In the genomic region with DNA sequence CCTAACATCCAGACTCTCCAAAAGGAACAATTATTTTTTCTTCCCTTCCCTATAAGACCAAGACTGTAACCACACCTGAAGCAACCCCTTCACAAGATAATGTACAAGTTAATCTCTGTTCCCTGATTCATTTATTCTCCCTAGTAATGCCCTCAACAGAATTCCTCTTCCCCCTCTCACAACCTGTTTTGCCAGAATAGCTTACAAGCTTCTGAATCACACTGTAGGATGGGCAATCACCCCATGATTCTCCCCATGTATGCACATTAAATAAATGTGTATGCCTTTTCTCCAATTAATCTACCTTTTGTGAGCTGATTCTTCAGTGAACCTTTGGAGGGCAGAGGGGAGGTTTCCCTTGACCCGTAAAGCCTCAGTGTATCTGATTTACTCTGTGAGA, we compare ENCODE assay signal across 1 cellular context.
TF ChIP-seq lines count a peak whose summit lies in the region.

No MANE protein-coding gene starts in this region.

TF ChIP-seq in GM23338, 12 proteins besides CTCF, POLR2A, EP300 and RAD21 (continued from another document):
- TF ChIP-seq, protein P1, sequence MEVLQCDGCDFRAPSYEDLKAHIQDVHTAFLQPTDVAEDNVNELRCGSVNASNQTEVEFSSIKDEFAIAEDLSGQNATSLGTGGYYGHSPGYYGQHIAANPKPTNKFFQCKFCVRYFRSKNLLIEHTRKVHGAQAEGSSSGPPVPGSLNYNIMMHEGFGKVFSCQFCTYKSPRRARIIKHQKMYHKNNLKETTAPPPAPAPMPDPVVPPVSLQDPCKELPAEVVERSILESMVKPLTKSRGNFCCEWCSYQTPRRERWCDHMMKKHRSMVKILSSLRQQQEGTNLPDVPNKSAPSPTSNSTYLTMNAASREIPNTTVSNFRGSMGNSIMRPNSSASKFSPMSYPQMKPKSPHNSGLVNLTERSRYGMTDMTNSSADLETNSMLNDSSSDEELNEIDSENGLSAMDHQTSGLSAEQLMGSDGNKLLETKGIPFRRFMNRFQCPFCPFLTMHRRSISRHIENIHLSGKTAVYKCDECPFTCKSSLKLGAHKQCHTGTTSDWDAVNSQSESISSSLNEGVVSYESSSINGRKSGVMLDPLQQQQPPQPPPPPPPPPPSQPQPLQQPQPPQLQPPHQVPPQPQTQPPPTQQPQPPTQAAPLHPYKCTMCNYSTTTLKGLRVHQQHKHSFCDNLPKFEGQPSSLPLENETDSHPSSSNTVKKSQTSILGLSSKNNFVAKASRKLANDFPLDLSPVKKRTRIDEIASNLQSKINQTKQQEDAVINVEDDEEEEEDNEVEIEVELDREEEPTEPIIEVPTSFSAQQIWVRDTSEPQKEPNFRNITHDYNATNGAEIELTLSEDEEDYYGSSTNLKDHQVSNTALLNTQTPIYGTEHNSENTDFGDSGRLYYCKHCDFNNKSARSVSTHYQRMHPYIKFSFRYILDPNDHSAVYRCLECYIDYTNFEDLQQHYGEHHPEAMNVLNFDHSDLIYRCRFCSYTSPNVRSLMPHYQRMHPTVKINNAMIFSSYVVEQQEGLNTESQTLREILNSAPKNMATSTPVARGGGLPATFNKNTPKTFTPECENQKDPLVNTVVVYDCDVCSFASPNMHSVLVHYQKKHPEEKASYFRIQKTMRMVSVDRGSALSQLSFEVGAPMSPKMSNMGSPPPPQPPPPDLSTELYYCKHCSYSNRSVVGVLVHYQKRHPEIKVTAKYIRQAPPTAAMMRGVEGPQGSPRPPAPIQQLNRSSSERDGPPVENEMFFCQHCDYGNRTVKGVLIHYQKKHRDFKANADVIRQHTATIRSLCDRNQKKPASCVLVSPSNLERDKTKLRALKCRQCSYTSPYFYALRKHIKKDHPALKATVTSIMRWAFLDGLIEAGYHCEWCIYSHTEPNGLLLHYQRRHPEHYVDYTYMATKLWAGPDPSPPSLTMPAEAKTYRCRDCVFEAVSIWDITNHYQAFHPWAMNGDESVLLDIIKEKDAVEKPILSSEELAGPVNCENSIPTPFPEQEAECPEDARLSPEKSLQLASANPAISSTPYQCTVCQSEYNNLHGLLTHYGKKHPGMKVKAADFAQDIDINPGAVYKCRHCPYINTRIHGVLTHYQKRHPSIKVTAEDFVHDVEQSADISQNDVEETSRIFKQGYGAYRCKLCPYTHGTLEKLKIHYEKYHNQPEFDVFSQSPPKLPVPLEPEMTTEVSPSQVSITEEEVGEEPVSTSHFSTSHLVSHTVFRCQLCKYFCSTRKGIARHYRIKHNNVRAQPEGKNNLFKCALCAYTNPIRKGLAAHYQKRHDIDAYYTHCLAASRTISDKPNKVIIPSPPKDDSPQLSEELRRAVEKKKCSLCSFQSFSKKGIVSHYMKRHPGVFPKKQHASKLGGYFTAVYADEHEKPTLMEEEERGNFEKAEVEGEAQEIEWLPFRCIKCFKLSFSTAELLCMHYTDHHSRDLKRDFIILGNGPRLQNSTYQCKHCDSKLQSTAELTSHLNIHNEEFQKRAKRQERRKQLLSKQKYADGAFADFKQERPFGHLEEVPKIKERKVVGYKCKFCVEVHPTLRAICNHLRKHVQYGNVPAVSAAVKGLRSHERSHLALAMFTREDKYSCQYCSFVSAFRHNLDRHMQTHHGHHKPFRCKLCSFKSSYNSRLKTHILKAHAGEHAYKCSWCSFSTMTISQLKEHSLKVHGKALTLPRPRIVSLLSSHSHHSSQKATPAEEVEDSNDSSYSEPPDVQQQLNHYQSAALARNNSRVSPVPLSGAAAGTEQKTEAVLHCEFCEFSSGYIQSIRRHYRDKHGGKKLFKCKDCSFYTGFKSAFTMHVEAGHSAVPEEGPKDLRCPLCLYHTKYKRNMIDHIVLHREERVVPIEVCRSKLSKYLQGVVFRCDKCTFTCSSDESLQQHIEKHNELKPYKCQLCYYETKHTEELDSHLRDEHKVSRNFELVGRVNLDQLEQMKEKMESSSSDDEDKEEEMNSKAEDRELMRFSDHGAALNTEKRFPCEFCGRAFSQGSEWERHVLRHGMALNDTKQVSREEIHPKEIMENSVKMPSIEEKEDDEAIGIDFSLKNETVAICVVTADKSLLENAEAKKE (CRISPR knock-in tag; IDR thresholded peaks at IDR 0.05), result no peak
- TF ChIP-seq, protein P2, sequence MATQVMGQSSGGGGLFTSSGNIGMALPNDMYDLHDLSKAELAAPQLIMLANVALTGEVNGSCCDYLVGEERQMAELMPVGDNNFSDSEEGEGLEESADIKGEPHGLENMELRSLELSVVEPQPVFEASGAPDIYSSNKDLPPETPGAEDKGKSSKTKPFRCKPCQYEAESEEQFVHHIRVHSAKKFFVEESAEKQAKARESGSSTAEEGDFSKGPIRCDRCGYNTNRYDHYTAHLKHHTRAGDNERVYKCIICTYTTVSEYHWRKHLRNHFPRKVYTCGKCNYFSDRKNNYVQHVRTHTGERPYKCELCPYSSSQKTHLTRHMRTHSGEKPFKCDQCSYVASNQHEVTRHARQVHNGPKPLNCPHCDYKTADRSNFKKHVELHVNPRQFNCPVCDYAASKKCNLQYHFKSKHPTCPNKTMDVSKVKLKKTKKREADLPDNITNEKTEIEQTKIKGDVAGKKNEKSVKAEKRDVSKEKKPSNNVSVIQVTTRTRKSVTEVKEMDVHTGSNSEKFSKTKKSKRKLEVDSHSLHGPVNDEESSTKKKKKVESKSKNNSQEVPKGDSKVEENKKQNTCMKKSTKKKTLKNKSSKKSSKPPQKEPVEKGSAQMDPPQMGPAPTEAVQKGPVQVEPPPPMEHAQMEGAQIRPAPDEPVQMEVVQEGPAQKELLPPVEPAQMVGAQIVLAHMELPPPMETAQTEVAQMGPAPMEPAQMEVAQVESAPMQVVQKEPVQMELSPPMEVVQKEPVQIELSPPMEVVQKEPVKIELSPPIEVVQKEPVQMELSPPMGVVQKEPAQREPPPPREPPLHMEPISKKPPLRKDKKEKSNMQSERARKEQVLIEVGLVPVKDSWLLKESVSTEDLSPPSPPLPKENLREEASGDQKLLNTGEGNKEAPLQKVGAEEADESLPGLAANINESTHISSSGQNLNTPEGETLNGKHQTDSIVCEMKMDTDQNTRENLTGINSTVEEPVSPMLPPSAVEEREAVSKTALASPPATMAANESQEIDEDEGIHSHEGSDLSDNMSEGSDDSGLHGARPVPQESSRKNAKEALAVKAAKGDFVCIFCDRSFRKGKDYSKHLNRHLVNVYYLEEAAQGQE (IDR thresholded peaks at IDR 0.05; ENCODE audit: unreplicated experiment), result no peak
- TF ChIP-seq, protein P3, sequence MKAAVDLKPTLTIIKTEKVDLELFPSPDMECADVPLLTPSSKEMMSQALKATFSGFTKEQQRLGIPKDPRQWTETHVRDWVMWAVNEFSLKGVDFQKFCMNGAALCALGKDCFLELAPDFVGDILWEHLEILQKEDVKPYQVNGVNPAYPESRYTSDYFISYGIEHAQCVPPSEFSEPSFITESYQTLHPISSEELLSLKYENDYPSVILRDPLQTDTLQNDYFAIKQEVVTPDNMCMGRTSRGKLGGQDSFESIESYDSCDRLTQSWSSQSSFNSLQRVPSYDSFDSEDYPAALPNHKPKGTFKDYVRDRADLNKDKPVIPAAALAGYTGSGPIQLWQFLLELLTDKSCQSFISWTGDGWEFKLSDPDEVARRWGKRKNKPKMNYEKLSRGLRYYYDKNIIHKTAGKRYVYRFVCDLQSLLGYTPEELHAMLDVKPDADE (IDR thresholded peaks at IDR 0.05), result no peak
- no peak for TF ChIP-seq CREB1 (CRISPR knock-in tag; IDR thresholded peaks at IDR 0.05; ENCODE audit: low read depth)
- no peak for TF ChIP-seq STAT1 (IDR thresholded peaks at IDR 0.05; ENCODE audit: unreplicated experiment)
- no peak for TF ChIP-seq ZNF114 (CRISPR knock-in tag; IDR thresholded peaks at IDR 0.05)
- no peak for TF ChIP-seq EZH2 (IDR thresholded peaks at IDR 0.05; ENCODE audit: low read depth, unreplicated experiment)
- TF ChIP-seq ZNF331 (CRISPR knock-in tag; IDR thresholded peaks at IDR 0.05; ENCODE audit: low read depth), result no peak
- no peak for TF ChIP-seq NANOG (IDR thresholded peaks at IDR 0.05; ENCODE audit: borderline replicate concordance)
